ENCODE assay signal across 12 cellular contexts in the genomic region with DNA sequence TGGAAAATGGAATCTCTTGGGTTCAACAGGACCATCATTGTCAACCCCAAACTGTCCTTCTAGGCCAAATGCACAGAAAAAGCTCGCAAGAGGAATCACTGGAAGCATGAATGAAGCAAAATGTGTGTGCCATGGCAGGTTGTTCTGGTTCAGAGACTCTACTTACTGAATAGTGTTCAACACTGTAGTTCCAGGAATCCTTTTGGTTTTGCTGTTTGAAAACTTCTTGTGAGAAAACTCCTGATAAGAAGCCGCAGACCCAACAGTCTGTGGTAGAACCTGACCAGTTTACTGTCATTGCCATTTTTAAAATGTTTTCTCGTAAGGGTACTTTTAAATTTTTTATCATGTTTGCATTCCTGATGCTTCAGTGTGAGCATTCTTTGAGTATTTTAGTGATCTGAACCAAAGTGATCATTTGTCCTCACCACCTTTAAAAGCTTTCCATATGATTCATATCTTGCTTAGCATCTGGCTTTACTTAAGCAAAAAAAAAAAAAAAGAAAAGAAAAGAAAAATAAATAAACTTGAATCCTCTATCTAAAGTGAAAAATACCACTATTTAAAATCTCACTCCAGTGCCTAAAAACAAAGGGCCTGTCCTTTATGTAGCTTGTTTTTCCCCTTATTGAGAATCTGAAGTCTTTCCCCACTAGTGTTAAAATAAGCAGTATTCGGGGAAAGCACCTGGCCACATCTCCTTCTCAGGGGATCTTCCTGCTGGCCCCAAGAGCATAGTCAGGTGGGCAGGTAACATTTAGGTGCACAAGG.
A peak's percentile ranks its signal among the peaks of the same experiment; 100 is the strongest.
DNase-seq lines count a peak whose midpoint lies in the region; ATAC-seq and TF ChIP-seq lines count a peak whose summit lies in the region.
"Had no signal": no experiment of that assay in that cellular context is flagged by ENCODE, and none has a peak within 500 bp of the region (broad histone marks: within the 10 kb centered on the region; RNA-seq: fewer than 3 reads in every experiment).

No MANE protein-coding gene starts in this region.

- no peaks in the 10 kb centered on the region for H3K4me1 ChIP-seq in effector memory CD4-positive, alpha-beta T cell (ENCODE audit: control insufficient read depth, insufficient read depth, low read length, poor library complexity, severe bottlenecking)
- no peaks in the 10 kb centered on the region for H3K4me1 ChIP-seq in CD8-positive, alpha-beta T cell (ENCODE audit: insufficient read depth, low read length)
- H3K4me1 ChIP-seq: upper lobe of right lung had no signal

- no peaks in the 10 kb centered on the region for H3K9me3 ChIP-seq in effector memory CD4-positive, alpha-beta T cell (ENCODE audit: control insufficient read depth, low read length)
- no peaks in the 10 kb centered on the region for H3K9me3 ChIP-seq in CD8-positive, alpha-beta T cell (ENCODE audit: low read length)
- H3K9me3 ChIP-seq: upper lobe of right lung had no signal

- POLR2A ChIA-PET in CD8-positive, alpha-beta T cell (lab: Charles Lee), result no interaction called here

- H3K27ac Mint-ChIP-seq in effector memory CD8-positive, alpha-beta T cell, result no peak overlapping the region
- no peak overlapping the region for H3K27ac Mint-ChIP-seq in CD8-positive, alpha-beta T cell
- H3K27ac Mint-ChIP-seq: activated T-cell treated with anti-CD3 and anti-CD28 coated beads, Interleukin-2, amount 50 U/mL, for 24 hours; GM23338 had no signal

- ATAC-seq in GM21619 (IDR thresholded peaks at IDR 0.05; ENCODE audit: unreplicated experiment) (peak; percentile 81), HG03442 (IDR thresholded peaks at IDR 0.05; ENCODE audit: unreplicated experiment) (peak; percentile 79)
- ATAC-seq in effector memory CD8-positive, alpha-beta T cell (replicated peaks), result no peak
- no peak for ATAC-seq in CD8-positive, alpha-beta T cell
- ATAC-seq: GM23338 had no signal

- DNase-seq in GM12865 (ENCODE audit: low read depth) (peak; percentile 78), fibroblast of peridontal ligament (ENCODE audit: extremely low read depth) (peak; percentile 77), NCI-H2029 treated with DMSO at 0.1 percent for 48 hours (lab: John Stamatoyannopoulos, UW) (no peak)
- no peak for DNase-seq in effector memory CD8-positive, alpha-beta T cell
- DNase-seq in effector memory CD4-positive, alpha-beta T cell, result no peak
- DNase-seq in CD8-positive, alpha-beta T cell, result no peak
- DNase-seq: activated T-cell treated with anti-CD3 and anti-CD28 coated beads, Interleukin-2, amount 50 U/mL, for 24 hours; NCI-H1417 treated with DMSO at 0.1 percent for 48 hours; upper lobe of right lung had no signal

- H3K36me3 ChIP-seq in effector memory CD4-positive, alpha-beta T cell (ENCODE audit: control insufficient read depth, insufficient read depth, low read length), result no peaks in the 10 kb centered on the region
- H3K36me3 ChIP-seq in CD8-positive, alpha-beta T cell (ENCODE audit: insufficient read depth, low read length), result no peaks in the 10 kb centered on the region
- H3K36me3 ChIP-seq: upper lobe of right lung had no signal

- H3K4me3 Mint-ChIP-seq in effector memory CD8-positive, alpha-beta T cell, result no peak overlapping the region
- H3K4me3 Mint-ChIP-seq in CD8-positive, alpha-beta T cell, result no peak overlapping the region
- H3K4me3 Mint-ChIP-seq: activated T-cell treated with anti-CD3 and anti-CD28 coated beads, Interleukin-2, amount 50 U/mL, for 24 hours; GM23338 had no signal

- H3K27me3 ChIP-seq in effector memory CD4-positive, alpha-beta T cell (replicated peaks; ENCODE audit: control insufficient read depth, insufficient read depth, low read length, poor library complexity, severe bottlenecking), result no peaks in the 10 kb centered on the region
- H3K27me3 ChIP-seq in CD8-positive, alpha-beta T cell (ENCODE audit: insufficient read depth, low read length), result no peaks in the 10 kb centered on the region
- H3K27me3 ChIP-seq: upper lobe of right lung had no signal

- TF ChIP-seq CTCF in GM12865 (IDR thresholded peaks at IDR 0.05; ENCODE audit: insufficient read depth, low read depth, low read length, missing control alignments), result no peak
- no peak for TF ChIP-seq CTCF in CD8-positive, alpha-beta T cell (IDR thresholded peaks at IDR 0.05)

- peaks cover 0 to 7% of the 10 kb centered on the region in 2 donors for H3K9me3 Mint-ChIP-seq in effector memory CD8-positive, alpha-beta T cell
- H3K9me3 Mint-ChIP-seq in CD8-positive, alpha-beta T cell, result no peaks in the 10 kb centered on the region
- H3K9me3 Mint-ChIP-seq: GM23338 had no signal

- no peaks in the 10 kb centered on the region for H3K4me1 Mint-ChIP-seq in effector memory CD8-positive, alpha-beta T cell (ENCODE audit: low read depth in 2 of 2)
- H3K4me1 Mint-ChIP-seq in CD8-positive, alpha-beta T cell (ENCODE audit: low read depth), result no peaks in the 10 kb centered on the region

- H3K27ac ChIP-seq in effector memory CD4-positive, alpha-beta T cell (ENCODE audit: insufficient read depth, low read length, poor library complexity, severe bottlenecking), result no peak overlapping the region
- H3K27ac ChIP-seq in CD8-positive, alpha-beta T cell (ENCODE audit: low read depth, low read length), result no peak overlapping the region
- H3K27ac ChIP-seq: upper lobe of right lung had no signal

- H3K4me3 ChIP-seq in GM12865 (ENCODE audit: low read depth, low read length), result no peak overlapping the region
- H3K4me3 ChIP-seq in effector memory CD4-positive, alpha-beta T cell (ENCODE audit: insufficient read depth, low read depth, low read length, poor library complexity, severe bottlenecking), result no peak overlapping the region
- no peak overlapping the region for H3K4me3 ChIP-seq in CD8-positive, alpha-beta T cell (ENCODE audit: low read depth, low read length)
- H3K4me3 ChIP-seq: GM23338, upper lobe of right lung had no signal

- CTCF ChIA-PET in CD8-positive, alpha-beta T cell (lab: Charles Lee), result no interaction called here

- no peaks in the 10 kb centered on the region for H3K36me3 Mint-ChIP-seq in effector memory CD8-positive, alpha-beta T cell (ENCODE audit: insufficient read depth)
- no peaks in the 10 kb centered on the region for H3K36me3 Mint-ChIP-seq in CD8-positive, alpha-beta T cell

- intact Hi-C loops in CD8-positive, alpha-beta T cell (cut with DNase I, micrococcal nuclease), result no loop called here

- peaks cover 0 to 3% of the 10 kb centered on the region in 2 donors for H3K27me3 Mint-ChIP-seq in effector memory CD8-positive, alpha-beta T cell
- H3K27me3 Mint-ChIP-seq in CD8-positive, alpha-beta T cell (ENCODE audit: low read depth), result no peaks in the 10 kb centered on the region
- H3K27me3 Mint-ChIP-seq: activated T-cell treated with anti-CD3 and anti-CD28 coated beads, Interleukin-2, amount 50 U/mL, for 24 hours had no signal

Comparison
In these comparisons a context has a peak if more than half of its experiments do, and no peak if none do; other contexts are left out.
1. DNase-seq: peak in GM12865 (single experiment) and fibroblast of peridontal ligament (single experiment); none in effector memory CD8-positive, alpha-beta T cell (0 of 3), NCI-H2029 treated with DMSO at 0.1 percent for 48 hours (single experiment), effector memory CD4-positive, alpha-beta T cell (0 of 3) and CD8-positive, alpha-beta T cell (0 of 7).
2. ATAC-seq: peak in GM21619 (single experiment) and HG03442 (single experiment); none in effector memory CD8-positive, alpha-beta T cell (single experiment) and CD8-positive, alpha-beta T cell (single experiment).